1 cellular context compared by ENCODE assay signal in the genomic region with DNA sequence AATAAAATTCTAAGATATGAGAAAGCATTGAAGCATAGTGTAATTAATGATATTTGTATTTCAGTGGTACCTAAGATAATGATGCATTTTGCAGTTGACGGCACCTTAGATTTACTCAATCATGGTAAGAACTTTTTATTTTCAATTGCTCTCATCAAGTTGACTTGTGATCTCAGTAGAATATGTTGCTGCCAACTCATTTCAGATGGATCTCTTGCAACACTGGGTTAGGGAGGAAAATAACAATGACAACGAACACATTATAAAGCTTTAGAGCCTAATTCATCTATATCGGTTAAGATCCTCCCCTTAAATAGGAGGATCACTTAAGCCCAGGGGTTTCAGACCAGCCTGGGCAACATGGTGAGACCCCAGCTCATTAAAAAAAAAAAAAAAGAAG.
TF ChIP-seq lines count a peak whose summit lies in the region.

No MANE protein-coding gene starts in this region.

TF ChIP-seq in HCT116, 20 proteins besides CTCF, POLR2A, EP300 and RAD21 (continued from another document):
- TF ChIP-seq, protein P1, sequence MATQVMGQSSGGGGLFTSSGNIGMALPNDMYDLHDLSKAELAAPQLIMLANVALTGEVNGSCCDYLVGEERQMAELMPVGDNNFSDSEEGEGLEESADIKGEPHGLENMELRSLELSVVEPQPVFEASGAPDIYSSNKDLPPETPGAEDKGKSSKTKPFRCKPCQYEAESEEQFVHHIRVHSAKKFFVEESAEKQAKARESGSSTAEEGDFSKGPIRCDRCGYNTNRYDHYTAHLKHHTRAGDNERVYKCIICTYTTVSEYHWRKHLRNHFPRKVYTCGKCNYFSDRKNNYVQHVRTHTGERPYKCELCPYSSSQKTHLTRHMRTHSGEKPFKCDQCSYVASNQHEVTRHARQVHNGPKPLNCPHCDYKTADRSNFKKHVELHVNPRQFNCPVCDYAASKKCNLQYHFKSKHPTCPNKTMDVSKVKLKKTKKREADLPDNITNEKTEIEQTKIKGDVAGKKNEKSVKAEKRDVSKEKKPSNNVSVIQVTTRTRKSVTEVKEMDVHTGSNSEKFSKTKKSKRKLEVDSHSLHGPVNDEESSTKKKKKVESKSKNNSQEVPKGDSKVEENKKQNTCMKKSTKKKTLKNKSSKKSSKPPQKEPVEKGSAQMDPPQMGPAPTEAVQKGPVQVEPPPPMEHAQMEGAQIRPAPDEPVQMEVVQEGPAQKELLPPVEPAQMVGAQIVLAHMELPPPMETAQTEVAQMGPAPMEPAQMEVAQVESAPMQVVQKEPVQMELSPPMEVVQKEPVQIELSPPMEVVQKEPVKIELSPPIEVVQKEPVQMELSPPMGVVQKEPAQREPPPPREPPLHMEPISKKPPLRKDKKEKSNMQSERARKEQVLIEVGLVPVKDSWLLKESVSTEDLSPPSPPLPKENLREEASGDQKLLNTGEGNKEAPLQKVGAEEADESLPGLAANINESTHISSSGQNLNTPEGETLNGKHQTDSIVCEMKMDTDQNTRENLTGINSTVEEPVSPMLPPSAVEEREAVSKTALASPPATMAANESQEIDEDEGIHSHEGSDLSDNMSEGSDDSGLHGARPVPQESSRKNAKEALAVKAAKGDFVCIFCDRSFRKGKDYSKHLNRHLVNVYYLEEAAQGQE (IDR thresholded peaks at IDR 0.05; ENCODE audit: low read depth): no peak
- TF ChIP-seq, protein P2, sequence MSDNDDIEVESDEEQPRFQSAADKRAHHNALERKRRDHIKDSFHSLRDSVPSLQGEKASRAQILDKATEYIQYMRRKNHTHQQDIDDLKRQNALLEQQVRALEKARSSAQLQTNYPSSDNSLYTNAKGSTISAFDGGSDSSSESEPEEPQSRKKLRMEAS (IDR thresholded peaks at IDR 0.05): no peak
- TF ChIP-seq SIN3A (IDR thresholded peaks at IDR 0.05; ENCODE audit: low read depth) (no peak), CBX3 (IDR thresholded peaks at IDR 0.05; ENCODE audit: low read depth) (no peak), TCF7L2 (IDR thresholded peaks at IDR 0.05; ENCODE audit: borderline replicate concordance, extremely low read depth, insufficient read depth, insufficient read length) (no peak), SRF (IDR thresholded peaks at IDR 0.05; ENCODE audit: low read depth) (no peak)
